In genomic region chr12:64826234-64826633, GRCh38 we compare ENCODE assay signal across 8 cellular contexts. TPM values are rescaled to one million over a fixed set of nuclear protein-coding genes. Genes with fewer than 3 reads are reported as not detected.
DNase-seq lines count a peak whose midpoint lies in the region; ATAC-seq and TF ChIP-seq lines count a peak whose summit lies in the region.

No MANE protein-coding gene starts in this region.

- no peak for TF ChIP-seq CTCF in nephron (IDR thresholded peaks at IDR 0.05; ENCODE audit: unreplicated experiment in 3 of 3)
- no peak for TF ChIP-seq CTCF in CD14-positive monocyte (IDR thresholded peaks at IDR 0.05)

- peaks cover 2% of the 10 kb centered on the region for H3K36me3 Mint-ChIP-seq in activated CD4-positive, alpha-beta T cell treated with anti-CD3 and anti-CD28 coated beads, Interleukin-2, amount 10 ng/mL, durations not matched to agents 7 days and 5 days (ENCODE audit: low read depth)
- H3K36me3 Mint-ChIP-seq in nephron (ENCODE audit: low read depth) (no peaks in the 10 kb centered on the region), CD14-positive monocyte (peaks cover 1 to 3% of the 10 kb centered on the region in 2 donors)

- H3K4me3 Mint-ChIP-seq in activated CD4-positive, alpha-beta T cell treated with anti-CD3 and anti-CD28 coated beads, Interleukin-2, amount 10 ng/mL, durations not matched to agents 7 days and 5 days = no peak overlapping the region
- H3K4me3 Mint-ChIP-seq in nephron = peak overlapping the region; percentile 42 to 62 (median 61)
- peak overlapping the region in 1 of 2 donors; percentile 77 for H3K4me3 Mint-ChIP-seq in CD14-positive monocyte

- H3K9me3 Mint-ChIP-seq in activated CD4-positive, alpha-beta T cell treated with anti-CD3 and anti-CD28 coated beads, Interleukin-2, amount 10 ng/mL, durations not matched to agents 7 days and 5 days = no peaks in the 10 kb centered on the region
- H3K9me3 Mint-ChIP-seq in nephron (peaks cover 9% of the 10 kb centered on the region), CD14-positive monocyte (peaks cover 0 to 30% (median 12%) of the 10 kb centered on the region in 7 donors)

- H3K27ac Mint-ChIP-seq in activated CD4-positive, alpha-beta T cell treated with anti-CD3 and anti-CD28 coated beads, Interleukin-2, amount 10 ng/mL, durations not matched to agents 7 days and 5 days = no peak overlapping the region
- H3K27ac Mint-ChIP-seq in nephron (no peak overlapping the region), CD14-positive monocyte (no peak overlapping the region)

- CTCF ChIA-PET in activated CD4-positive, alpha-beta T cell treated with anti-CD3 and anti-CD28 coated beads, Interleukin-2, amount 10 ng/mL, durations not matched to agents 7 days and 5 days (lab: Charles Lee) = no interaction called here

- POLR2A ChIA-PET in activated CD4-positive, alpha-beta T cell treated with anti-CD3 and anti-CD28 coated beads, Interleukin-2, amount 10 ng/mL, durations not matched to agents 7 days and 5 days (lab: Charles Lee) = interaction anchor here (0.7 kb wide), 1 partner anchor 50 kb away, joined by 6 read pairs; no protein-coding TSS in a partner anchor

- ATAC-seq in Right ventricle myocardium inferior (peak; percentile 63), esophagus mucosa (peak; percentile 76), HG03039 (IDR thresholded peaks at IDR 0.05; ENCODE audit: unreplicated experiment) (no peak)

- intact Hi-C loops in Right ventricle myocardium inferior (cut with DNase I) = no loop called here
- intact Hi-C loops in cardiac septum (cut with DNase I) = no loop called here
- intact Hi-C loops in CD14-positive monocyte (cut with micrococcal nuclease) = no loop called here

- H3K4me1 Mint-ChIP-seq in activated CD4-positive, alpha-beta T cell treated with anti-CD3 and anti-CD28 coated beads, Interleukin-2, amount 10 ng/mL, durations not matched to agents 7 days and 5 days = peaks cover 13% of the 10 kb centered on the region
- H3K4me1 Mint-ChIP-seq in nephron (peaks cover 9% of the 10 kb centered on the region), CD14-positive monocyte (peaks cover 18% of the 10 kb centered on the region)

- H3K27me3 Mint-ChIP-seq in activated CD4-positive, alpha-beta T cell treated with anti-CD3 and anti-CD28 coated beads, Interleukin-2, amount 10 ng/mL, durations not matched to agents 7 days and 5 days = peaks cover 50% of the 10 kb centered on the region
- H3K27me3 Mint-ChIP-seq in nephron (ENCODE audit: low read depth) (peaks cover 70% of the 10 kb centered on the region), CD14-positive monocyte (ENCODE audit: low read depth in 3 of 3) (peaks cover 60 to 77% (median 64%) of the 10 kb centered on the region in 3 donors)

- no peak for DNase-seq in Right ventricle myocardium inferior (ENCODE audit: missing footprints)
- DNase-seq in cardiac septum (ENCODE audit: low spot score) = no peak
- DNase-seq in NCI-H1436 (lab: John Stamatoyannopoulos, UW) = peak; percentile 71
- peak; percentile 64 for DNase-seq in activated CD4-positive, alpha-beta T cell treated with anti-CD3 and anti-CD28 coated beads, Interleukin-2, amount 10 ng/mL, durations not matched to agents 7 days and 5 days
- DNase-seq in CD14-positive monocyte (ENCODE audit: low spot score) = no peak

RNA-seq across cellular contexts. Expression of gene TBC1D30, which starts 1.8 kb away (rescaled TPM):
- 0.35 TPM for total RNA-seq in Right ventricle myocardium inferior
- 1.8 TPM for total RNA-seq in cardiac septum
- total RNA-seq in activated CD4-positive, alpha-beta T cell treated with anti-CD3 and anti-CD28 coated beads, Interleukin-2, amount 10 ng/mL, durations not matched to agents 7 days and 5 days = under 1 TPM; 0.19 to 0.20 TPM
- total RNA-seq in esophagus mucosa = 0.72 TPM
- polyA plus RNA-seq in CD14-positive monocyte = 1 to 10 TPM; 1.1 to 2.7 TPM

Comparison
In these comparisons a context has a peak if more than half of its experiments do, and no peak if none do; other contexts are left out.
1. DNase-seq: peak in NCI-H1436 (single experiment) and activated CD4-positive, alpha-beta T cell treated with anti-CD3 and anti-CD28 coated beads, Interleukin-2, amount 10 ng/mL, durations not matched to agents 7 days and 5 days (single experiment); none in Right ventricle myocardium inferior (single experiment), cardiac septum (single experiment) and CD14-positive monocyte (single experiment).